ENCODE assay signal across 24 cellular contexts in the genomic region with DNA sequence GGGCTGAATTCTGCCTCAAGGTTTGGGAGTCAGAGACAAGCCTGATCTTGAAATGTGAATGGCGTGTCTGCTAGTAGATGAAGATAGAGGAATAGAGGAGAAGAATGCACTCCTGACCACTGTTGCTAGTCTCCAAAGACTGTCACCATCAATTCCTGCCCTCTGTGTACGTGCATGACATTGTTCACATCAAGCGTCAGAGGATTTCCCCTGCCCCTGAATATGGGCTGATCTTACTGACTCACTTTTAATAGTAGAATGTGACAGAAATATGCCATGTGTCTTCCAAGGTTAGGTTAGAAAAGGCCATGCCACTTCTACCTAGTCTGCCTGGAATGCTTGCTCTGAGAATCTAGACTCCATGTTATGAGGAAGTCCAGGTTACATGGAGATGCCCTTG.
DNase-seq lines count a peak whose midpoint lies in the region; ATAC-seq, FAIRE-seq and TF ChIP-seq lines count a peak whose summit lies in the region.
"Had no signal": no experiment of that assay in that cellular context is flagged by ENCODE, and none has a peak within 500 bp of the region (broad histone marks: within the 10 kb centered on the region; RNA-seq: fewer than 3 reads in every experiment).

No MANE protein-coding gene starts in this region.

- no peak for FAIRE-seq in H1 (lab: Jason Lieb, UNC)
- FAIRE-seq: A204.1, D721Med, G401.6, GM12891, GM19239 had no signal

- H3K79me1 ChIP-seq in H1 (ENCODE audit: low read depth, low read length): no peaks in the 10 kb centered on the region

- H4K8ac ChIP-seq in H1 (ENCODE audit: extremely low read depth, insufficient read depth, low read length): no peak overlapping the region

- H3K36me3 ChIP-seq in H1 (ENCODE audit: control insufficient read depth in 2 of 4, insufficient read depth in 4 of 4, low read length in 3 of 4) (no peaks in the 10 kb centered on the region), hepatocyte (replicated peaks; ENCODE audit: insufficient read depth, low read depth) (no peaks in the 10 kb centered on the region), smooth muscle cell (ENCODE audit: low read depth) (no peaks in the 10 kb centered on the region), Caco-2 (ENCODE audit: control insufficient read depth, insufficient read depth, low read length) (no peaks in the 10 kb centered on the region), gastrocnemius medialis (no peaks in the 10 kb centered on the region)
- H3K36me3 ChIP-seq: BE2C, BLaER1 had no signal

- 0 out of 2 replicates have a peak overlapping the region, but pooled peaks have one; percentile 25 for H3K18ac ChIP-seq in H1 (ENCODE audit: extremely low read depth, low read length)

- intact Hi-C loops in Caco-2 (cut with micrococcal nuclease; ENCODE audit: unreplicated experiment): no loop called here
- intact Hi-C loops in gastrocnemius medialis (cut with DNase I; ENCODE audit: low total_unique reads): no loop called here

- CTCF ChIA-PET in H1 (lab: Charles Lee; ENCODE audit: partially characterized antibody) (interaction anchor here (1.0 to 1.4 kb wide), 2 partner anchors 14 to 16 kb away, joined by 3 to 4 read pairs; no protein-coding TSS in a partner anchor), Caco-2 (lab: Charles Lee) (interaction anchor here (0.7 kb wide), 1 partner anchor 39 kb away, joined by 5 read pairs; no protein-coding TSS in a partner anchor)

- WGBS in H1 (ENCODE audit: extremely low coverage in 1 of 2, insufficient coverage in 1 of 2, insufficient read length in 1 of 2, insufficient replicate concordance in 2 of 2, low coverage in 1 of 2, low lambda C conversion rate in 2 of 2, missing lambda C conversion rate in 1 of 2), 2 experiments: 92% methylated on average over 3 of the region's 3 CpGs; no CpG with 5 or more reads in 1 of the 2 experiments
- WGBS in hepatocyte (ENCODE audit: low lambda C conversion rate, missing lambda C conversion rate): 88% methylated on average over 3 of the region's 3 CpGs
- 76% methylated on average over 3 of the region's 3 CpGs for WGBS in smooth muscle cell (ENCODE audit: low lambda C conversion rate)

- peak overlapping the region; percentile 11 for H4K91ac ChIP-seq in H1 (replicated peaks; ENCODE audit: insufficient read length, low read length)

- peak overlapping the region; percentile 16 for H2BK20ac ChIP-seq in H1 (ENCODE audit: low read length)

- TF ChIP-seq POLR2A in H1 (IDR thresholded peaks at IDR 0.05; ENCODE audit: control extremely low read depth in 1 of 2, low read depth in 2 of 2, low read length in 2 of 2) (no peak), gastrocnemius medialis (IDR thresholded peaks at IDR 0.05) (no peak)

- H2AK5ac ChIP-seq in H1 (ENCODE audit: low read depth, low read length): 0 out of 2 replicates have a peak overlapping the region, but pooled peaks have one; percentile 32

- no peak for TF ChIP-seq EP300 in H1 (IDR thresholded peaks at IDR 0.05; ENCODE audit: borderline replicate concordance in 1 of 2, low read depth in 2 of 2, low read length in 2 of 2)

- H3K9me3 ChIP-seq in H1 (ENCODE audit: insufficient read depth in 2 of 2, low read depth in 1 of 2, low read length in 1 of 2) (no peaks in the 10 kb centered on the region), hepatocyte (ENCODE audit: low read depth) (no peaks in the 10 kb centered on the region), smooth muscle cell (replicated peaks; ENCODE audit: low read depth) (no peaks in the 10 kb centered on the region), Caco-2 (no peaks in the 10 kb centered on the region), gastrocnemius medialis (no peaks in the 10 kb centered on the region)
- H3K9me3 ChIP-seq: BE2C, BLaER1 had no signal

- no peak overlapping the region for H3K9ac ChIP-seq in H1 (replicated peaks in 1 of 4; ENCODE audit: extremely low read depth in 1 of 4, low read depth in 3 of 4, low read length in 3 of 4)
- H3K9ac ChIP-seq in smooth muscle cell (ENCODE audit: low read depth): peak overlapping the region; percentile 40
- H3K9ac ChIP-seq: BLaER1 had no signal

- no peak overlapping the region for H3K4me3 Mint-ChIP-seq in Caco-2 (ENCODE audit: unreplicated experiment)
- H3K4me3 Mint-ChIP-seq: CD14-positive monocyte; CD4-positive, alpha-beta memory T cell; CD4-positive, CD25-positive, alpha-beta regulatory T cell; CD8-positive, alpha-beta memory T cell had no signal

- DNase-seq in H1 (ENCODE audit: low read depth in 1 of 2, low spot score in 2 of 2): no peak
- no peak for DNase-seq in hepatocyte (ENCODE audit: low spot score)
- DNase-seq in smooth muscle cell (lab: John Stamatoyannopoulos, UW; ENCODE audit: unreplicated experiment): no peak
- DNase-seq in Caco-2: no peak
- DNase-seq in gastrocnemius medialis: no peak
- DNase-seq: 8988T; ACHN; BE2C; C1 segment of cervical spinal cord; Calu3; CD4-positive, alpha-beta memory T cell; CD4-positive, CD25-positive, alpha-beta regulatory T cell; CD8-positive, alpha-beta memory T cell; COR-L47; DMS79 treated with DMSO at 0.1 percent for 48 hours; GF-D8 had no signal

- no peaks in the 10 kb centered on the region for H3K23me2 ChIP-seq in H1 (ENCODE audit: low read depth, low read length)

- H2BK15ac ChIP-seq in H1 (ENCODE audit: low read length): peak overlapping the region; percentile 48; the same call in 1 of the 2 replicates

- H4K20me1 ChIP-seq in H1 (replicated peaks in 1 of 2; ENCODE audit: control insufficient read depth in 1 of 2, insufficient read depth in 2 of 2, low read length in 2 of 2): no peaks in the 10 kb centered on the region
- no peaks in the 10 kb centered on the region for H4K20me1 ChIP-seq in hepatocyte (ENCODE audit: insufficient read depth, poor library complexity, severe bottlenecking)
- no peaks in the 10 kb centered on the region for H4K20me1 ChIP-seq in smooth muscle cell (ENCODE audit: low read depth)
- H4K20me1 ChIP-seq: BLaER1 had no signal

- H3K27me3 Mint-ChIP-seq in Caco-2 (ENCODE audit: insufficient read depth, unreplicated experiment): no peaks in the 10 kb centered on the region

- H2AFZ ChIP-seq in H1 (ENCODE audit: low read length) (no peak overlapping the region), hepatocyte (no peak overlapping the region), smooth muscle cell (ENCODE audit: low read depth) (no peak overlapping the region)

- H4K5ac ChIP-seq in H1 (ENCODE audit: insufficient read length, low read depth, low read length): no peak overlapping the region

- no peaks in the 10 kb centered on the region for H3K9me2 ChIP-seq in hepatocyte (replicated peaks; ENCODE audit: insufficient read depth)

- no peaks in the 10 kb centered on the region for H3K79me2 ChIP-seq in H1 (ENCODE audit: control insufficient read depth in 1 of 2, insufficient read depth in 2 of 2, low read length in 2 of 2)
- no peaks in the 10 kb centered on the region for H3K79me2 ChIP-seq in hepatocyte
- H3K79me2 ChIP-seq in smooth muscle cell (ENCODE audit: low read depth): no peaks in the 10 kb centered on the region

- no peaks in the 10 kb centered on the region for H3K27me3 ChIP-seq in H1 (replicated peaks in 1 of 4; ENCODE audit: control insufficient read depth in 3 of 4, extremely low read depth in 1 of 4, insufficient read depth in 3 of 4, low read length in 3 of 4)
- H3K27me3 ChIP-seq in hepatocyte: no peaks in the 10 kb centered on the region
- H3K27me3 ChIP-seq in smooth muscle cell (ENCODE audit: low read depth): no peaks in the 10 kb centered on the region
- no peaks in the 10 kb centered on the region for H3K27me3 ChIP-seq in Caco-2 (replicated peaks; ENCODE audit: control insufficient read depth, insufficient read depth, low read length)
- H3K27me3 ChIP-seq in gastrocnemius medialis: no peaks in the 10 kb centered on the region
- H3K27me3 ChIP-seq: BE2C, BLaER1 had no signal

- no peak overlapping the region for H3K56ac ChIP-seq in H1 (replicated peaks; ENCODE audit: insufficient read length, low read depth, low read length)

- TF ChIP-seq CTCF in H1 (IDR thresholded peaks at IDR 0.05; ENCODE audit: control extremely low read depth in 1 of 3, insufficient read depth in 1 of 3, low read depth in 1 of 3, low read length in 3 of 3) (no peak), hepatocyte (IDR thresholded peaks at IDR 0.05; ENCODE audit: poor library complexity) (no peak), smooth muscle cell (IDR thresholded peaks at IDR 0.05; ENCODE audit: borderline replicate concordance, insufficient read depth, poor library complexity, severe bottlenecking) (no peak), Caco-2 (IDR thresholded peaks at IDR 0.05; ENCODE audit: insufficient read depth in 1 of 2, low read depth in 1 of 2, low read length in 1 of 2, severe bottlenecking in 1 of 2, unreplicated experiment in 1 of 2) (no peak), gastrocnemius medialis (IDR thresholded peaks at IDR 0.05 in 4 of 5, conservative IDR thresholded peaks at IDR 0.05 in 1 of 5) (no peak)

- TF ChIP-seq RAD21 in H1 (IDR thresholded peaks at IDR 0.05 in 1 of 2, conservative IDR thresholded peaks at IDR 0.05 in 1 of 2; ENCODE audit: low read depth in 2 of 2, low read length in 2 of 2): no peak

- H3K23ac ChIP-seq in H1 (ENCODE audit: insufficient read length): no peak overlapping the region

- no peaks in the 10 kb centered on the region for H3F3A ChIP-seq in smooth muscle cell (ENCODE audit: low read depth)

- no peak overlapping the region; the same call in 1 of the 2 replicates for H2BK5ac ChIP-seq in H1 (ENCODE audit: low read depth, low read length)

- ATAC-seq in HG03354 (IDR thresholded peaks at IDR 0.05; ENCODE audit: poor library complexity, severe bottlenecking, unreplicated experiment) (no peak), gastrocnemius medialis (no peak)

- no peak overlapping the region for H2BK120ac ChIP-seq in H1 (replicated peaks; ENCODE audit: low read depth, low read length)

- H3K9me3 Mint-ChIP-seq in Caco-2 (ENCODE audit: unreplicated experiment): no peaks in the 10 kb centered on the region

- peak overlapping the region; percentile 55; the same call in 1 of the 2 replicates for H2BK12ac ChIP-seq in H1 (ENCODE audit: low read depth, low read length)

- H3K27ac ChIP-seq in H1 (ENCODE audit: low read depth, low read length) (no peak overlapping the region), hepatocyte (peak overlapping the region; percentile 64), smooth muscle cell (ENCODE audit: low read depth) (peak overlapping the region; percentile 83), gastrocnemius medialis (no peak overlapping the region)
- H3K27ac ChIP-seq: BLaER1 had no signal

- H3K14ac ChIP-seq in H1 (ENCODE audit: insufficient read length): no peak overlapping the region

- H3K4me3 ChIP-seq in H1 (ENCODE audit: extremely low read depth in 1 of 4, insufficient read depth in 2 of 4, low read depth in 3 of 4, low read length in 4 of 4) (no peak overlapping the region), hepatocyte (no peak overlapping the region), smooth muscle cell (no peak overlapping the region), Caco-2 (ENCODE audit: low read depth, low read length) (no peak overlapping the region), gastrocnemius medialis (no peak overlapping the region)
- H3K4me3 ChIP-seq: BLaER1 had no signal

- H3K4me1 Mint-ChIP-seq in Caco-2 (ENCODE audit: low read depth, unreplicated experiment): no peaks in the 10 kb centered on the region
- H3K4me1 Mint-ChIP-seq: CD14-positive monocyte; CD4-positive, alpha-beta memory T cell; CD4-positive, CD25-positive, alpha-beta regulatory T cell; CD8-positive, alpha-beta memory T cell had no signal

- H3K36me3 Mint-ChIP-seq in Caco-2 (ENCODE audit: insufficient read depth, unreplicated experiment): no peaks in the 10 kb centered on the region
- H3K36me3 Mint-ChIP-seq: CD14-positive monocyte; CD4-positive, alpha-beta memory T cell; CD4-positive, CD25-positive, alpha-beta regulatory T cell; CD8-positive, alpha-beta memory T cell had no signal

- BruUV-seq in Caco-2 (replicated peaks; lab: Mats Ljungman, UMichigan): no TSS peak

- no peak overlapping the region for H3K4ac ChIP-seq in H1 (replicated peaks; ENCODE audit: insufficient read length, low read depth, low read length)

- H3K4me2 ChIP-seq in H1 (ENCODE audit: insufficient read depth in 1 of 2, low read depth in 2 of 2, low read length in 2 of 2) (no peak overlapping the region), hepatocyte (no peak overlapping the region), smooth muscle cell (no peak overlapping the region)
- H3K4me2 ChIP-seq: BLaER1 had no signal

- no peaks in the 10 kb centered on the region; a peak in 1 of 7 replicates for H3K4me1 ChIP-seq in H1 (replicated peaks in 1 of 4; ENCODE audit: control insufficient read depth in 3 of 4, insufficient read depth in 4 of 4, low read length in 3 of 4)
- no peaks in the 10 kb centered on the region for H3K4me1 ChIP-seq in hepatocyte (ENCODE audit: insufficient read depth)
- H3K4me1 ChIP-seq in smooth muscle cell (ENCODE audit: low read depth): peaks cover 5% of the 10 kb centered on the region
- H3K4me1 ChIP-seq in Caco-2: no peaks in the 10 kb centered on the region
- H3K4me1 ChIP-seq in gastrocnemius medialis: no peaks in the 10 kb centered on the region
- H3K4me1 ChIP-seq: BE2C had no signal

- POLR2A ChIA-PET in H1 (lab: Charles Lee; ENCODE audit: partially characterized antibody): no interaction called here
- POLR2A ChIA-PET in Caco-2 (lab: Charles Lee): no interaction called here

- in situ Hi-C loops in gastrocnemius medialis (cut with MboI; ENCODE audit: low sequenced_read_pairs in 4 of 4): no loop called here

- no peak overlapping the region for H3K27ac Mint-ChIP-seq in Caco-2 (ENCODE audit: unreplicated experiment)
- H3K27ac Mint-ChIP-seq: CD14-positive monocyte; CD4-positive, alpha-beta memory T cell; CD4-positive, CD25-positive, alpha-beta regulatory T cell; CD8-positive, alpha-beta memory T cell had no signal

Comparison
In these comparisons a context has a peak if more than half of its experiments do, and no peak if none do; other contexts are left out.
1. H3K27ac ChIP-seq: peak in hepatocyte (single experiment) and smooth muscle cell (single experiment); none in H1 (single experiment) and gastrocnemius medialis (0 of 4).